1 cellular context compared by ENCODE assay signal in genomic region chr2:47360937-47361336, GRCh38.
TF ChIP-seq lines count a peak whose summit lies in the region.

No MANE protein-coding gene starts in this region.

TF ChIP-seq in HepG2, 621 proteins besides CTCF, POLR2A, EP300 and RAD21 (continued from another document and continues in another):
- TF ChIP-seq ZNF263 (CRISPR knock-in tag; IDR thresholded peaks at IDR 0.05) (peak; percentile 92), E2F1 (CRISPR knock-in tag; IDR thresholded peaks at IDR 0.05) (no peak), ZNF44 (CRISPR knock-in tag; IDR thresholded peaks at IDR 0.05) (no peak), RORA (CRISPR knock-in tag; IDR thresholded peaks at IDR 0.05) (no peak), ZSCAN12 (CRISPR knock-in tag; IDR thresholded peaks at IDR 0.05) (no peak), ZNF619 (CRISPR knock-in tag; IDR thresholded peaks at IDR 0.05) (no peak), PLSCR1 (CRISPR knock-in tag; IDR thresholded peaks at IDR 0.05; ENCODE audit: borderline replicate concordance) (no peak), ASH2L (IDR thresholded peaks at IDR 0.05; ENCODE audit: insufficient read length, low read depth, low read length) (peak; percentile 40), CEBPB (IDR thresholded peaks at IDR 0.05; ENCODE audit: borderline replicate concordance, low read depth, low read length) (no peak), JUND (CRISPR knock-in tag; IDR thresholded peaks at IDR 0.05) (0 out of 2 replicates have a peak, but pooled peaks have one; percentile 54), FOXA3 (CRISPR knock-in tag; IDR thresholded peaks at IDR 0.05) (0 out of 2 replicates have a peak, but pooled peaks have one; percentile 27), ZBTB34 (CRISPR knock-in tag; IDR thresholded peaks at IDR 0.05) (no peak), YEATS4 (CRISPR knock-in tag; IDR thresholded peaks at IDR 0.05; ENCODE audit: borderline replicate concordance) (0 out of 2 replicates have a peak, but pooled peaks have one; percentile 25), E2F2 (CRISPR knock-in tag; IDR thresholded peaks at IDR 0.05; ENCODE audit: borderline replicate concordance) (no peak), NR2F1 (CRISPR knock-in tag; IDR thresholded peaks at IDR 0.05) (0 out of 4 replicates have a peak, but pooled peaks of 1 of the 2 experiments have one; percentile 5), ZNF12 (CRISPR knock-in tag; IDR thresholded peaks at IDR 0.05) (no peak), UBTF (CRISPR knock-in tag; IDR thresholded peaks at IDR 0.05) (no peak; the same call in 1 of the 2 replicates), NKX3-1 (CRISPR knock-in tag; IDR thresholded peaks at IDR 0.05) (no peak), ZNF644 (CRISPR knock-in tag; IDR thresholded peaks at IDR 0.05; ENCODE audit: low read depth) (peak; percentile 78; the same call in 1 of the 2 replicates), ZFP37 (CRISPR knock-in tag; IDR thresholded peaks at IDR 0.05; ENCODE audit: borderline replicate concordance) (0 out of 2 replicates have a peak, but pooled peaks have one; percentile 44), IRF1 (CRISPR knock-in tag; IDR thresholded peaks at IDR 0.05; ENCODE audit: low read depth) (no peak), ZNF773 (CRISPR knock-in tag; IDR thresholded peaks at IDR 0.05; ENCODE audit: borderline replicate concordance) (no peak), ZFP62 (CRISPR knock-in tag; IDR thresholded peaks at IDR 0.05) (no peak), YEATS2 (CRISPR knock-in tag; IDR thresholded peaks at IDR 0.05; ENCODE audit: borderline replicate concordance) (no peak), SAFB2 (CRISPR knock-in tag; IDR thresholded peaks at IDR 0.05; ENCODE audit: borderline replicate concordance, low read depth) (no peak), FOSL2 (CRISPR knock-in tag; IDR thresholded peaks at IDR 0.05) (peak; percentile 91), ZNF552 (CRISPR knock-in tag; IDR thresholded peaks at IDR 0.05; ENCODE audit: borderline replicate concordance) (no peak), ZNF709 (CRISPR knock-in tag; IDR thresholded peaks at IDR 0.05) (no peak), NCOA1 (CRISPR knock-in tag; IDR thresholded peaks at IDR 0.05) (no peak), TBX2 (CRISPR knock-in tag; IDR thresholded peaks at IDR 0.05; ENCODE audit: borderline replicate concordance) (0 out of 2 replicates have a peak, but pooled peaks have one; percentile 28), ZUFSP (CRISPR knock-in tag; IDR thresholded peaks at IDR 0.05; ENCODE audit: borderline replicate concordance) (no peak), ATF4 (CRISPR knock-in tag; IDR thresholded peaks at IDR 0.05) (no peak), ZBTB2 (CRISPR knock-in tag; IDR thresholded peaks at IDR 0.05; ENCODE audit: low read depth) (no peak), GATAD1 (CRISPR knock-in tag; IDR thresholded peaks at IDR 0.05) (no peak), FOXO4 (CRISPR knock-in tag; conservative IDR thresholded peaks at IDR 0.05) (no peak), LRRFIP1 (CRISPR knock-in tag; conservative IDR thresholded peaks at IDR 0.05) (no peak)
- TF ChIP-seq, protein P1, sequence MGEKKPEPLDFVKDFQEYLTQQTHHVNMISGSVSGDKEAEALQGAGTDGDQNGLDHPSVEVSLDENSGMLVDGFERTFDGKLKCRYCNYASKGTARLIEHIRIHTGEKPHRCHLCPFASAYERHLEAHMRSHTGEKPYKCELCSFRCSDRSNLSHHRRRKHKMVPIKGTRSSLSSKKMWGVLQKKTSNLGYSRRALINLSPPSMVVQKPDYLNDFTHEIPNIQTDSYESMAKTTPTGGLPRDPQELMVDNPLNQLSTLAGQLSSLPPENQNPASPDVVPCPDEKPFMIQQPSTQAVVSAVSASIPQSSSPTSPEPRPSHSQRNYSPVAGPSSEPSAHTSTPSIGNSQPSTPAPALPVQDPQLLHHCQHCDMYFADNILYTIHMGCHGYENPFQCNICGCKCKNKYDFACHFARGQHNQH (CRISPR knock-in tag; IDR thresholded peaks at IDR 0.05): no peak
- TF ChIP-seq, protein P2, sequence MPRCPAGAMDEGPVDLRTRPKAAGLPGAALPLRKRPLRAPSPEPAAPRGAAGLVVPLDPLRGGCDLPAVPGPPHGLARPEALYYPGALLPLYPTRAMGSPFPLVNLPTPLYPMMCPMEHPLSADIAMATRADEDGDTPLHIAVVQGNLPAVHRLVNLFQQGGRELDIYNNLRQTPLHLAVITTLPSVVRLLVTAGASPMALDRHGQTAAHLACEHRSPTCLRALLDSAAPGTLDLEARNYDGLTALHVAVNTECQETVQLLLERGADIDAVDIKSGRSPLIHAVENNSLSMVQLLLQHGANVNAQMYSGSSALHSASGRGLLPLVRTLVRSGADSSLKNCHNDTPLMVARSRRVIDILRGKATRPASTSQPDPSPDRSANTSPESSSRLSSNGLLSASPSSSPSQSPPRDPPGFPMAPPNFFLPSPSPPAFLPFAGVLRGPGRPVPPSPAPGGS (CRISPR knock-in tag; IDR thresholded peaks at IDR 0.05): no peak
